In the genomic region with DNA sequence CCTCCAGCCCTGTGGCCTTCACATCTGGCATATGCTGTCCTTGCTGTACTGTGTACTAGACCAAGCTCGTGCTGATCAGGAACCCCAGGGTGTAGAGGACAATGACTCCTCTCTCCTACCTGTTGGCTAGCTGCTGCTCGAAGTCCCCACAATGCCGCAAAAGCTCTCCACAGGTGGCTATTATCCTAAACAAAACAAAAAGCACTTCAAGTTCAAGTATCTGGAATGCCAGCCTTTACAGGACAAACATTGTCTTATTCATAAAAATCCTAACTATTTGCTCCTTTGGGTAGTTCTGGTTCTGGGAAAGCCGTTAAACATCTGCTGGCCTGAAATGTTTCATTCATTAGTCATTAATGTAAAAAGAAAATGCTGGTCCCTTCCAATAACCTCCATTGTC, we compare ENCODE assay signal across 16 cellular contexts. TPM values are rescaled to one million over a fixed set of nuclear protein-coding genes. Genes with fewer than 3 reads are reported as not detected.
DNase-seq lines count a peak whose midpoint lies in the region; ATAC-seq and TF ChIP-seq lines count a peak whose summit lies in the region.
"Had no signal": no experiment of that assay in that cellular context is flagged by ENCODE, and none has a peak within 500 bp of the region (broad histone marks: within the 10 kb centered on the region; RNA-seq: fewer than 3 reads in every experiment).

No MANE protein-coding gene starts in this region.

- peak overlapping the region; percentile 31 for H3K27ac Mint-ChIP-seq in endodermal cell

- intact Hi-C loops in spleen (cut with DNase I; ENCODE audit: low total_unique reads), result no loop called here

- DNase-seq in NCI-H1105 treated with DMSO at 0.1 percent for 48 hours (lab: John Stamatoyannopoulos, UW) (peak; percentile 8), NCI-H1105 (lab: John Stamatoyannopoulos, UW) (no peak), NCI-H146 treated with DMSO at 0.1 percent for 48 hours (lab: John Stamatoyannopoulos, UW; ENCODE audit: unreplicated experiment) (peak; percentile 31), endodermal cell (peak; percentile 62), spleen (peak; percentile 37)
- no peak for DNase-seq in central memory CD4-positive, alpha-beta T cell
- DNase-seq: activated CD8-positive, alpha-beta memory T cell treated with anti-CD3 and anti-CD28 coated beads for 24 hours; activated effector memory CD4-positive, alpha-beta T cell treated with Interleukin-2 at 50 U/mL for 16 hours; anterior cingulate cortex; CD8-positive, alpha-beta memory T cell; dermis blood vessel endothelial cell; left cardiac atrium; NCI-H446 had no signal

- H3K27ac ChIP-seq in endodermal cell (ENCODE audit: low read depth, low read length), result peak overlapping the region; percentile 97
- H3K27ac ChIP-seq in spleen, result no peak overlapping the region
- H3K27ac ChIP-seq: hepatocyte had no signal

- H3K4me1 ChIP-seq in endodermal cell (ENCODE audit: control insufficient read depth, insufficient read depth, low read length) (peaks cover 4% of the 10 kb centered on the region), spleen (no peaks in the 10 kb centered on the region)

- H3K27me3 ChIP-seq in endodermal cell (ENCODE audit: control insufficient read depth, insufficient read depth, low read length, poor library complexity, severe bottlenecking) (no peaks in the 10 kb centered on the region), spleen (replicated peaks in 1 of 7) (no peaks in the 10 kb centered on the region)
- H3K27me3 ChIP-seq: hepatocyte had no signal

- H3K9ac ChIP-seq in endodermal cell (ENCODE audit: extremely low read depth, low read length, poor library complexity, severe bottlenecking), result no peak overlapping the region

- H3K27me3 Mint-ChIP-seq in endodermal cell (ENCODE audit: insufficient read depth), result no peaks in the 10 kb centered on the region
- H3K27me3 Mint-ChIP-seq: CD8-positive, alpha-beta memory T cell had no signal

- H3K9me3 ChIP-seq in endodermal cell (ENCODE audit: control insufficient read depth, low read length) (no peaks in the 10 kb centered on the region), spleen (no peaks in the 10 kb centered on the region)

- no peak for ATAC-seq in HG02610 (IDR thresholded peaks at IDR 0.05; ENCODE audit: unreplicated experiment)
- no peak for ATAC-seq in HG02763 (IDR thresholded peaks at IDR 0.05; ENCODE audit: unreplicated experiment)
- ATAC-seq: left cardiac atrium had no signal

- TF ChIP-seq CTCF in endodermal cell (conservative IDR thresholded peaks at IDR 0.05), result no peak
- TF ChIP-seq CTCF in spleen (IDR thresholded peaks at IDR 0.05 in 8 of 11, conservative IDR thresholded peaks at IDR 0.05 in 3 of 11), result no peak

- H3K36me3 ChIP-seq in endodermal cell (ENCODE audit: control insufficient read depth, insufficient read depth, low read length) (peaks cover 44% of the 10 kb centered on the region), spleen (peaks cover 3 to 97% (median 71%) of the 10 kb centered on the region in 6 donors)

- no peaks in the 10 kb centered on the region for H3K9me3 Mint-ChIP-seq in endodermal cell
- H3K9me3 Mint-ChIP-seq: CD8-positive, alpha-beta memory T cell had no signal

- H3K4me3 ChIP-seq in endodermal cell (ENCODE audit: low read length), result no peak overlapping the region
- H3K4me3 ChIP-seq in spleen, result no peak overlapping the region
- H3K4me3 ChIP-seq: hepatocyte had no signal

- peaks cover 52% of the 10 kb centered on the region for H3K36me3 Mint-ChIP-seq in endodermal cell (ENCODE audit: low read depth)

- peaks cover 16% of the 10 kb centered on the region for H3K4me1 Mint-ChIP-seq in endodermal cell
- H3K4me1 Mint-ChIP-seq: CD8-positive, alpha-beta memory T cell had no signal

- 49 to 64% methylated on average over 3 to 4 of the region's 4 CpGs for WGBS in endodermal cell (ENCODE audit: insufficient coverage in 1 of 2, insufficient read length in 1 of 2), 2 experiments
- WGBS in spleen, 5 donors, result 94 to 97% (median 95%) methylated on average over 4 of the region's 4 CpGs

- TF ChIP-seq POLR2A in spleen (IDR thresholded peaks at IDR 0.05), result no peak

- H3K4me3 Mint-ChIP-seq in endodermal cell, result no peak overlapping the region
- H3K4me3 Mint-ChIP-seq: CD8-positive, alpha-beta memory T cell had no signal

RNA-seq across cellular contexts. Expression of a gene that starts 42.8 kb away (rescaled TPM):
- total RNA-seq in endodermal cell, result 10 to 100 TPM; 19.9 to 31.3 TPM
- polyA plus RNA-seq in endodermal cell (2013, experiment 1 of 2), result 26.4 TPM
- 20.0 TPM for polyA plus RNA-seq in endodermal cell (2013, experiment 2 of 2)
- total RNA-seq in spleen, result 10 to 100 TPM; 15.9 to 25.5 (median 19.9) TPM
- 10 to 100 TPM in 2 of 3 donors, 1 to 10 TPM in 1; 9.6 to 17.5 (median 17.0) TPM for polyA plus RNA-seq in spleen

Comparison
In these comparisons a context has a peak if more than half of its experiments do, and no peak if none do; other contexts are left out.
1. DNase-seq: peak in NCI-H1105 treated with DMSO at 0.1 percent for 48 hours (single experiment), NCI-H146 treated with DMSO at 0.1 percent for 48 hours (single experiment), endodermal cell (single experiment) and spleen (single experiment); none in NCI-H1105 (single experiment) and central memory CD4-positive, alpha-beta T cell (single experiment).